Comparison of ENCODE assay signal across 7 cellular contexts in genomic region chr9:112393146-112393545, GRCh38. TPM values are rescaled to one million over a fixed set of nuclear protein-coding genes. Genes with fewer than 3 reads are reported as not detected.
DNase-seq lines count a peak whose midpoint lies in the region; TF ChIP-seq lines count a peak whose summit lies in the region.
"Not testable (repeated sequence)": the region's sequence is repeated elsewhere in the genome, so short reads cannot be mapped to it uniquely, and the experiment has no call there.

No MANE protein-coding gene starts in this region.

- in situ Hi-C loops in ACHN (cut with HindIII; ENCODE audit: low pct_ligation_motif_present, low pct_unique_long_range_greater_than_20kb, low sequenced_read_pairs); astrocyte of the spinal cord (cut with HindIII; ENCODE audit: low sequenced_read_pairs): not testable (repeated sequence)

- DNase-seq in ACHN (peak; percentile 8), Daoy (ENCODE audit: low read depth) (peak; percentile 34), LHCN-M2 (ENCODE audit: low read depth) (peak; percentile 57), astrocyte of the spinal cord (ENCODE audit: low read depth, low spot score) (peak; percentile 40), dermis blood vessel endothelial cell (peak; percentile 25), mucosa of gallbladder (ENCODE audit: low spot score) (peak; percentile 43), renal cortical epithelial cell (ENCODE audit: low read depth) (peak; percentile 58)

- not testable (repeated sequence) for TF ChIP-seq CTCF in astrocyte of the spinal cord (IDR thresholded peaks at IDR 0.05; ENCODE audit: low read depth, low read length)

- H3K4me3 ChIP-seq in astrocyte of the spinal cord (ENCODE audit: low read depth, low read length), result not testable (repeated sequence)

RNA-seq across cellular contexts. Expression of gene HSDL2, which starts 13.2 kb away (rescaled TPM):
- total RNA-seq in Daoy (2014; rRNA removed; shearing (Covaris generic)), result 49.9 and 55.0 TPM in 2 replicates
- total RNA-seq in LHCN-M2 (2014; rRNA removed), result 43.3 and 45.8 TPM in 2 replicates
- 19.2 TPM for polyA plus RNA-seq in LHCN-M2 (2012)
- 23.5 and 31.8 TPM in 2 replicates for total RNA-seq in dermis blood vessel endothelial cell
- 40.3 TPM for total RNA-seq in mucosa of gallbladder
- total RNA-seq in renal cortical epithelial cell, result 33.3 and 64.2 TPM in 2 replicates

RNA-seq across cellular contexts. Expression of gene PTBP3, which starts 59.7 kb away (rescaled TPM):
- total RNA-seq in Daoy (2014; rRNA removed; shearing (Covaris generic)), result 55.7 and 68.8 TPM in 2 replicates
- total RNA-seq in LHCN-M2 (2014; rRNA removed) (31.7 and 35.7 TPM in 2 replicates), dermis blood vessel endothelial cell (40.2 and 70.1 TPM in 2 replicates), mucosa of gallbladder (65.2 TPM), renal cortical epithelial cell (111 and 133 TPM in 2 replicates)
- polyA plus RNA-seq in LHCN-M2 (2012), result 9.1 TPM

Comparison
In these comparisons a context has a peak if more than half of its experiments do, and no peak if none do; other contexts are left out.
1. DNase-seq: peak in every context shown above with its lines; median percentile 58 in renal cortical epithelial cell; 57 in LHCN-M2; 43 in mucosa of gallbladder; 40 in astrocyte of the spinal cord; 34 in Daoy; 25 in dermis blood vessel endothelial cell; 8 in ACHN.